In genomic region chr11:904380-904779, GRCh38 we compare ENCODE assay signal across 27 cellular contexts. TPM values are rescaled to one million over a fixed set of nuclear protein-coding genes. Genes with fewer than 3 reads are reported as not detected.
A peak's percentile ranks its signal among the peaks of the same experiment; 100 is the strongest.
DNase-seq lines count a peak whose midpoint lies in the region; ATAC-seq and TF ChIP-seq lines count a peak whose summit lies in the region.
"Had no signal": no experiment of that assay in that cellular context is flagged by ENCODE, and none has a peak within 500 bp of the region (broad histone marks: within the 10 kb centered on the region; RNA-seq: fewer than 3 reads in every experiment).

No MANE protein-coding gene starts in this region.

- intact Hi-C loops in esophagus squamous epithelium (cut with DNase I), result no loop called here

- no peak overlapping the region for H3K4me3 ChIP-seq in esophagus squamous epithelium
- H3K4me3 ChIP-seq: A549, BLaER1, GM12878 had no signal

- peak overlapping the region; percentile 24 for H3K27ac ChIP-seq in adipose tissue (ENCODE audit: low read depth, low read length)
- H3K27ac ChIP-seq in esophagus squamous epithelium, result no peak overlapping the region
- H3K27ac ChIP-seq: 22Rv1, A549, BLaER1 had no signal

- peaks cover 0 to 14% (median 2%) of the 10 kb centered on the region in 3 donors for H3K4me1 ChIP-seq in esophagus squamous epithelium
- H3K4me1 ChIP-seq: BE2C had no signal

- ATAC-seq in stimulated activated effector memory CD8-positive, alpha-beta T cell treated with anti-CD3 and anti-CD28 coated beads, Interleukin-12 subunit alpha, Interleukin-12 subunit beta, amount 100 ng/mL, for 72 hours, result no peak
- ATAC-seq: A549, GM12878 had no signal

- 88 to 90% (median 88%) methylated on average over 7 of the region's 7 CpGs for WGBS in adipose tissue, 3 donors
- WGBS in esophagus squamous epithelium, 2 donors, result 83 to 92% methylated on average over 1 to 2 of the region's 7 CpGs

- TF ChIP-seq POLR2A in esophagus squamous epithelium (IDR thresholded peaks at IDR 0.05), result no peak

- H3K36me3 Mint-ChIP-seq in activated naive CD4-positive, alpha-beta T cell treated with anti-CD3 and anti-CD28 coated beads, Interleukin-2, amount 50 U/mL, for 24 hours, result peaks cover 13% of the 10 kb centered on the region
- peaks cover 4% of the 10 kb centered on the region for H3K36me3 Mint-ChIP-seq in neural crest cell (ENCODE audit: low read depth)
- H3K36me3 Mint-ChIP-seq in stimulated activated effector memory CD8-positive, alpha-beta T cell treated with anti-CD3 and anti-CD28 coated beads, Interleukin-12 subunit alpha, Interleukin-12 subunit beta, amount 100 ng/mL, for 72 hours, result peaks cover 43% of the 10 kb centered on the region

- peak overlapping the region; percentile 84 for H3K27ac Mint-ChIP-seq in activated naive CD4-positive, alpha-beta T cell treated with anti-CD3 and anti-CD28 coated beads, Interleukin-2, amount 50 U/mL, for 24 hours
- no peak overlapping the region for H3K27ac Mint-ChIP-seq in neural crest cell (ENCODE audit: unreplicated experiment)
- H3K27ac Mint-ChIP-seq in stimulated activated effector memory CD8-positive, alpha-beta T cell treated with anti-CD3 and anti-CD28 coated beads, Interleukin-12 subunit alpha, Interleukin-12 subunit beta, amount 100 ng/mL, for 72 hours, result peak overlapping the region; percentile 78
- H3K27ac Mint-ChIP-seq: CD4-positive, CD25-positive, alpha-beta regulatory T cell; CD8-positive, alpha-beta memory T cell had no signal

- TF ChIP-seq CTCF in neural crest cell (conservative IDR thresholded peaks at IDR 0.05) (no peak), esophagus squamous epithelium (IDR thresholded peaks at IDR 0.05) (no peak)

- no peaks in the 10 kb centered on the region for H3K27me3 Mint-ChIP-seq in activated naive CD4-positive, alpha-beta T cell treated with anti-CD3 and anti-CD28 coated beads, Interleukin-2, amount 50 U/mL, for 24 hours
- no peaks in the 10 kb centered on the region for H3K27me3 Mint-ChIP-seq in neural crest cell (ENCODE audit: low read depth)
- H3K27me3 Mint-ChIP-seq: CD4-positive, alpha-beta memory T cell; CD4-positive, CD25-positive, alpha-beta regulatory T cell; CD8-positive, alpha-beta memory T cell had no signal

- H3K27me3 ChIP-seq in esophagus squamous epithelium, result no peaks in the 10 kb centered on the region
- H3K27me3 ChIP-seq: BE2C, BLaER1 had no signal

- no peaks in the 10 kb centered on the region for H3K9me3 ChIP-seq in esophagus squamous epithelium
- H3K9me3 ChIP-seq: A549, BE2C, BLaER1 had no signal

- DNase-seq in activated naive CD4-positive, alpha-beta T cell (lab: John Stamatoyannopoulos, UW), result no peak
- DNase-seq in neural crest cell (ENCODE audit: low read depth, low spot score) (no peak), epidermal melanocyte (ENCODE audit: insufficient read length, low spot score) (no peak), esophagus squamous epithelium (lab: John Stamatoyannopoulos, UW) (no peak)
- no peak for DNase-seq in stimulated activated effector memory CD8-positive, alpha-beta T cell treated with anti-CD3 and anti-CD28 coated beads, Interleukin-12 subunit alpha, Interleukin-12 subunit beta, amount 100 ng/mL, for 72 hours (ENCODE audit: low spot score in 2 of 2)
- DNase-seq in NK-92 treated with Interleukin-12 subunit alpha and Interleukin-12 subunit beta, amount 100 ng/mL, for 24 hours (lab: John Stamatoyannopoulos, UW), result no peak
- DNase-seq: AML-193; BE2C; C1 segment of cervical spinal cord; CD4-positive, alpha-beta memory T cell; CD4-positive, CD25-positive, alpha-beta regulatory T cell; CD8-positive, alpha-beta memory T cell; COR-L47; DMS 273 treated with DMSO at 0.1 percent for 48 hours; DMS153; DMS53; DMS79; DND-41; EL; GDM1 had no signal

- H3K36me3 ChIP-seq in esophagus squamous epithelium, result peaks cover 44 to 57% (median 45%) of the 10 kb centered on the region in 3 donors

- H3K4me1 Mint-ChIP-seq in activated naive CD4-positive, alpha-beta T cell treated with anti-CD3 and anti-CD28 coated beads, Interleukin-2, amount 50 U/mL, for 24 hours, result peaks cover 18% of the 10 kb centered on the region
- peaks cover 3% of the 10 kb centered on the region for H3K4me1 Mint-ChIP-seq in neural crest cell
- peaks cover 36% of the 10 kb centered on the region for H3K4me1 Mint-ChIP-seq in stimulated activated effector memory CD8-positive, alpha-beta T cell treated with anti-CD3 and anti-CD28 coated beads, Interleukin-12 subunit alpha, Interleukin-12 subunit beta, amount 100 ng/mL, for 72 hours

- no peaks in the 10 kb centered on the region for H3K9me3 Mint-ChIP-seq in activated naive CD4-positive, alpha-beta T cell treated with anti-CD3 and anti-CD28 coated beads, Interleukin-2, amount 50 U/mL, for 24 hours
- no peaks in the 10 kb centered on the region for H3K9me3 Mint-ChIP-seq in neural crest cell
- H3K9me3 Mint-ChIP-seq in stimulated activated effector memory CD8-positive, alpha-beta T cell treated with anti-CD3 and anti-CD28 coated beads, Interleukin-12 subunit alpha, Interleukin-12 subunit beta, amount 100 ng/mL, for 72 hours, result no peaks in the 10 kb centered on the region
- H3K9me3 Mint-ChIP-seq: CD14-positive monocyte; CD4-positive, alpha-beta memory T cell; CD4-positive, CD25-positive, alpha-beta regulatory T cell; CD8-positive, alpha-beta memory T cell had no signal

- H3K4me3 Mint-ChIP-seq in activated naive CD4-positive, alpha-beta T cell treated with anti-CD3 and anti-CD28 coated beads, Interleukin-2, amount 50 U/mL, for 24 hours, result no peak overlapping the region
- peak overlapping the region; percentile 48 for H3K4me3 Mint-ChIP-seq in neural crest cell
- no peak overlapping the region for H3K4me3 Mint-ChIP-seq in stimulated activated effector memory CD8-positive, alpha-beta T cell treated with anti-CD3 and anti-CD28 coated beads, Interleukin-12 subunit alpha, Interleukin-12 subunit beta, amount 100 ng/mL, for 72 hours
- H3K4me3 Mint-ChIP-seq: CD14-positive monocyte; CD4-positive, alpha-beta memory T cell; CD8-positive, alpha-beta memory T cell had no signal

RNA-seq across cellular contexts. Expression of gene CHID1, which starts 6.2 kb away (rescaled TPM):
- 10 to 100 TPM; 45.3 to 62.6 (median 51.9) TPM for polyA plus RNA-seq in adipose tissue
- total RNA-seq in neural crest cell (81.8 and 82.4 TPM in 2 replicates), esophagus squamous epithelium (10 to 100 TPM; 58.2 to 63.4 (median 61.3) TPM)

RNA-seq across cellular contexts. Expression of gene AP2A2, which starts 21.3 kb away (rescaled TPM):
- polyA plus RNA-seq in adipose tissue, result 10 to 100 TPM; 32.0 to 57.4 (median 37.3) TPM
- total RNA-seq in neural crest cell (75.5 and 78.1 TPM in 2 replicates), esophagus squamous epithelium (10 to 100 TPM; 19.8 to 48.6 (median 28.5) TPM)
